Comparison of ENCODE assay signal across 20 cellular contexts in genomic region chr5:40494631-40495030, GRCh38.
DNase-seq lines count a peak whose midpoint lies in the region; ATAC-seq, FAIRE-seq and TF ChIP-seq lines count a peak whose summit lies in the region.
"Had no signal": no experiment of that assay in that cellular context is flagged by ENCODE, and none has a peak within 500 bp of the region (broad histone marks: within the 10 kb centered on the region; RNA-seq: fewer than 3 reads in every experiment).

No MANE protein-coding gene starts in this region.

- POLR2A ChIA-PET in H1 (lab: Charles Lee; ENCODE audit: partially characterized antibody) = no interaction called here

- TF ChIP-seq RAD21 in H1 (IDR thresholded peaks at IDR 0.05 in 1 of 2, conservative IDR thresholded peaks at IDR 0.05 in 1 of 2; ENCODE audit: low read depth in 2 of 2, low read length in 2 of 2) = no peak

- no peak overlapping the region for H3K4me3 Mint-ChIP-seq in activated T-cell treated with anti-CD3 and anti-CD28 coated beads, Interleukin-2, amount 50 U/mL, for 24 hours
- no peak overlapping the region for H3K4me3 Mint-ChIP-seq in activated T-cell treated with anti-CD3 and anti-CD28 coated beads, Interleukin-2, amount 50 U/mL, for 4 hours
- H3K4me3 Mint-ChIP-seq in natural killer cell treated with Interleukin-12 subunit alpha and Interleukin-12 subunit beta and Interleukin-15 and Interleukin-18, amount 100 ng/mL, for 72 hours = no peak overlapping the region
- H3K4me3 Mint-ChIP-seq: B cell; CD8-positive, alpha-beta T cell; HFFc6 had no signal

- H3K18ac ChIP-seq in H1 (ENCODE audit: extremely low read depth, low read length) = no peak overlapping the region

- H3K9ac ChIP-seq in BLaER1 treated with 17β-estradiol and CSF1 and Interleukin-3, amounts not matched to agents 10 nM and 100 nM = no peak overlapping the region; a peak in 1 of 22 replicates
- H3K9ac ChIP-seq in DND-41 (ENCODE audit: low read depth, low read length) (no peak overlapping the region), H1 (replicated peaks in 1 of 4; ENCODE audit: extremely low read depth in 1 of 4, low read depth in 3 of 4, low read length in 3 of 4) (no peak overlapping the region)

- no peak overlapping the region for H4K8ac ChIP-seq in H1 (ENCODE audit: extremely low read depth, insufficient read depth, low read length)

- peak overlapping the region in 6 of 11 experiments; percentile 12 to 66 (median 45); a peak in 10 of 22 replicates for H3K4me2 ChIP-seq in BLaER1 treated with 17β-estradiol and CSF1 and Interleukin-3, amounts not matched to agents 10 nM and 100 nM
- no peak overlapping the region for H3K4me2 ChIP-seq in DND-41 (ENCODE audit: insufficient read depth, low read length)
- no peak overlapping the region for H3K4me2 ChIP-seq in H1 (ENCODE audit: insufficient read depth in 1 of 2, low read depth in 2 of 2, low read length in 2 of 2)

- CTCF ChIA-PET in H1 (lab: Charles Lee; ENCODE audit: partially characterized antibody) = no interaction called here

- H4K20me1 ChIP-seq in BLaER1 treated with 17β-estradiol and CSF1 and Interleukin-3, amounts not matched to agents 10 nM and 100 nM = no peaks in the 10 kb centered on the region
- H4K20me1 ChIP-seq in DND-41 (ENCODE audit: insufficient read depth, low read length) (no peaks in the 10 kb centered on the region), H1 (replicated peaks in 1 of 2; ENCODE audit: control insufficient read depth in 1 of 2, insufficient read depth in 2 of 2, low read length in 2 of 2) (no peaks in the 10 kb centered on the region)

- H3K36me3 Mint-ChIP-seq in activated T-cell treated with anti-CD3 and anti-CD28 coated beads, Interleukin-2, amount 50 U/mL, for 24 hours (ENCODE audit: low read depth) = peaks cover 2% of the 10 kb centered on the region
- H3K36me3 Mint-ChIP-seq in activated T-cell treated with anti-CD3 and anti-CD28 coated beads, Interleukin-2, amount 50 U/mL, for 4 hours (ENCODE audit: insufficient read depth) = no peaks in the 10 kb centered on the region
- H3K36me3 Mint-ChIP-seq in natural killer cell treated with Interleukin-12 subunit alpha and Interleukin-12 subunit beta and Interleukin-15 and Interleukin-18, amount 100 ng/mL, for 72 hours = peaks cover 15% of the 10 kb centered on the region
- H3K36me3 Mint-ChIP-seq: CD8-positive, alpha-beta T cell had no signal

- peaks cover 28 to 87% (median 38%) of the 10 kb centered on the region in 10 experiments for H3K4me1 ChIP-seq in BLaER1 treated with 17β-estradiol and CSF1 and Interleukin-3, amounts not matched to agents 10 nM and 100 nM
- H3K4me1 ChIP-seq in DND-41 (ENCODE audit: insufficient read depth, low read length) (peaks cover 11% of the 10 kb centered on the region), H1 (replicated peaks in 1 of 4; ENCODE audit: control insufficient read depth in 3 of 4, insufficient read depth in 4 of 4, low read length in 3 of 4) (peaks cover 2 to 3% (median 2%) of the 10 kb centered on the region in 4 experiments; a peak in 4 of 7 replicates), ovary (ENCODE audit: insufficient read depth) (no peaks in the 10 kb centered on the region)

- H4K91ac ChIP-seq in H1 (replicated peaks; ENCODE audit: insufficient read length, low read length) = no peak overlapping the region

- no peak overlapping the region for H2BK15ac ChIP-seq in H1 (ENCODE audit: low read length)

- DNase-seq in activated T-cell treated with anti-CD3 and anti-CD28 coated beads, Interleukin-2, amount 50 U/mL, for 24 hours = no peak
- no peak for DNase-seq in activated T-cell treated with anti-CD3 and anti-CD28 coated beads, Interleukin-2, amount 50 U/mL, for 4 hours
- DNase-seq in DND-41 (no peak), H1 (ENCODE audit: low read depth in 1 of 2, low spot score in 2 of 2) (no peak), ovary (no peak)
- DNase-seq in natural killer cell treated with Interleukin-12 subunit alpha and Interleukin-12 subunit beta and Interleukin-15 and Interleukin-18, amount 100 ng/mL, for 72 hours (ENCODE audit: low spot score) = no peak
- DNase-seq: CD8-positive, alpha-beta T cell; COR-L47; DMS153; DMS79 treated with DMSO at 0.1 percent for 48 hours; GDM1; HCEC 1CT; HFFc6 had no signal

- H2BK20ac ChIP-seq in H1 (ENCODE audit: low read length) = no peak overlapping the region

- no peak for FAIRE-seq in H1 (lab: Jason Lieb, UNC)
- FAIRE-seq: A204.1, D721Med, GM19239, HepG2 had no signal

- no peak overlapping the region for H4K5ac ChIP-seq in H1 (ENCODE audit: insufficient read length, low read depth, low read length)

- H3K79me1 ChIP-seq in H1 (ENCODE audit: low read depth, low read length) = no peaks in the 10 kb centered on the region

- H3K4me1 Mint-ChIP-seq in activated T-cell treated with anti-CD3 and anti-CD28 coated beads, Interleukin-2, amount 50 U/mL, for 24 hours (ENCODE audit: low read depth) = peaks cover 57% of the 10 kb centered on the region
- peaks cover 28% of the 10 kb centered on the region for H3K4me1 Mint-ChIP-seq in activated T-cell treated with anti-CD3 and anti-CD28 coated beads, Interleukin-2, amount 50 U/mL, for 4 hours (ENCODE audit: low read depth)
- H3K4me1 Mint-ChIP-seq in natural killer cell treated with Interleukin-12 subunit alpha and Interleukin-12 subunit beta and Interleukin-15 and Interleukin-18, amount 100 ng/mL, for 72 hours (ENCODE audit: low read depth in 2 of 2) = peaks cover 27 to 29% of the 10 kb centered on the region in 2 donors

- no peak overlapping the region for H3K14ac ChIP-seq in H1 (ENCODE audit: insufficient read length)

- no peak for TF ChIP-seq CTCF in DND-41 (IDR thresholded peaks at IDR 0.05; ENCODE audit: borderline replicate concordance, extremely low read depth, low read length, poor library complexity, severe bottlenecking)
- TF ChIP-seq CTCF in H1 (IDR thresholded peaks at IDR 0.05; ENCODE audit: control extremely low read depth in 1 of 3, insufficient read depth in 1 of 3, low read depth in 1 of 3, low read length in 3 of 3) = no peak
- TF ChIP-seq CTCF in ovary (IDR thresholded peaks at IDR 0.05) = no peak

- H3K36me3 ChIP-seq in BLaER1 treated with 17β-estradiol and CSF1 and Interleukin-3, amounts not matched to agents 10 nM and 100 nM = peaks cover 0 to 4% (median 0%) of the 10 kb centered on the region in 11 experiments; a peak in 1 of 22 replicates
- no peaks in the 10 kb centered on the region for H3K36me3 ChIP-seq in DND-41 (ENCODE audit: insufficient read depth, low read length)
- H3K36me3 ChIP-seq in H1 (ENCODE audit: control insufficient read depth in 2 of 4, insufficient read depth in 4 of 4, low read length in 3 of 4) = no peaks in the 10 kb centered on the region
- no peaks in the 10 kb centered on the region for H3K36me3 ChIP-seq in ovary

- H3K23me2 ChIP-seq in H1 (ENCODE audit: low read depth, low read length) = no peaks in the 10 kb centered on the region

- H3K9me3 ChIP-seq in BLaER1 treated with 17β-estradiol and CSF1 and Interleukin-3, amounts not matched to agents 10 nM and 100 nM (replicated peaks in 1 of 11) = peaks cover 0 to 28% (median 19%) of the 10 kb centered on the region in 11 experiments; a peak in 18 of 22 replicates
- H3K9me3 ChIP-seq in DND-41 (ENCODE audit: insufficient read depth, low read length, severe bottlenecking) (peaks cover 2% of the 10 kb centered on the region), H1 (ENCODE audit: insufficient read depth in 2 of 2, low read depth in 1 of 2, low read length in 1 of 2) (no peaks in the 10 kb centered on the region), ovary (no peaks in the 10 kb centered on the region)

- WGBS in H1 (ENCODE audit: extremely low coverage in 1 of 2, insufficient coverage in 1 of 2, insufficient read length in 1 of 2, insufficient replicate concordance in 2 of 2, low coverage in 1 of 2, low lambda C conversion rate in 2 of 2, missing lambda C conversion rate in 1 of 2), 2 experiments = 87% methylated on average over 4 of the region's 4 CpGs; no CpG with 5 or more reads in 1 of the 2 experiments
- 85 to 90% (median 85%) methylated on average over 4 of the region's 4 CpGs for WGBS in ovary, 3 donors

- intact Hi-C loops in ovary (cut with DNase I) = no loop called here

- no peak for TF ChIP-seq EP300 in H1 (IDR thresholded peaks at IDR 0.05; ENCODE audit: borderline replicate concordance in 1 of 2, low read depth in 2 of 2, low read length in 2 of 2)
- no peak for TF ChIP-seq EP300 in ovary (IDR thresholded peaks at IDR 0.05)

- H2AFZ ChIP-seq in DND-41 (ENCODE audit: low read depth, low read length) (0 out of 2 replicates have a peak overlapping the region, but pooled peaks have one; percentile 34), H1 (ENCODE audit: low read length) (no peak overlapping the region)

- no peak overlapping the region for H3K23ac ChIP-seq in H1 (ENCODE audit: insufficient read length)

- H3K27ac ChIP-seq in BLaER1 treated with 17β-estradiol and CSF1 and Interleukin-3, amounts not matched to agents 10 nM and 100 nM = peak overlapping the region in 4 of 11 experiments; percentile 20 to 57 (median 34); a peak in 8 of 22 replicates
- H3K27ac ChIP-seq in DND-41 (ENCODE audit: low read length) (no peak overlapping the region), H1 (ENCODE audit: low read depth, low read length) (no peak overlapping the region), ovary (no peak overlapping the region)
- H3K27ac ChIP-seq: C4-2B had no signal

- H3K56ac ChIP-seq in H1 (replicated peaks; ENCODE audit: insufficient read length, low read depth, low read length) = no peak overlapping the region

- no peaks in the 10 kb centered on the region for H3K27me3 ChIP-seq in BLaER1 treated with 17β-estradiol and CSF1 and Interleukin-3, amounts not matched to agents 10 nM and 100 nM
- H3K27me3 ChIP-seq in DND-41 (ENCODE audit: insufficient read depth, low read length, poor library complexity) = no peaks in the 10 kb centered on the region
- no peaks in the 10 kb centered on the region for H3K27me3 ChIP-seq in H1 (replicated peaks in 1 of 4; ENCODE audit: control insufficient read depth in 3 of 4, extremely low read depth in 1 of 4, insufficient read depth in 3 of 4, low read length in 3 of 4)
- H3K27me3 ChIP-seq in ovary = no peaks in the 10 kb centered on the region

- ATAC-seq in activated T-cell treated with anti-CD3 and anti-CD28 coated beads, Interleukin-2, amount 50 U/mL, for 4 hours = no peak
- no peak for ATAC-seq in DND-41 (ENCODE audit: insufficient read depth, low read depth)
- no peak for ATAC-seq in natural killer cell treated with Interleukin-12 subunit alpha and Interleukin-12 subunit beta and Interleukin-15 and Interleukin-18, amount 100 ng/mL, for 72 hours
- ATAC-seq: CD8-positive, alpha-beta T cell; HepG2 had no signal

- H3K79me2 ChIP-seq in DND-41 (ENCODE audit: insufficient read depth, low read length) (no peaks in the 10 kb centered on the region), H1 (ENCODE audit: control insufficient read depth in 1 of 2, insufficient read depth in 2 of 2, low read length in 2 of 2) (no peaks in the 10 kb centered on the region)

- H2BK12ac ChIP-seq in H1 (ENCODE audit: low read depth, low read length) = no peak overlapping the region

- no peak overlapping the region for H2BK120ac ChIP-seq in H1 (replicated peaks; ENCODE audit: low read depth, low read length)

- H3K4ac ChIP-seq in H1 (replicated peaks; ENCODE audit: insufficient read length, low read depth, low read length) = no peak overlapping the region

- no peak overlapping the region for H2BK5ac ChIP-seq in H1 (ENCODE audit: low read depth, low read length)

- no peak for TF ChIP-seq POLR2A in H1 (IDR thresholded peaks at IDR 0.05; ENCODE audit: control extremely low read depth in 1 of 2, low read depth in 2 of 2, low read length in 2 of 2)
- no peak for TF ChIP-seq POLR2A in ovary (IDR thresholded peaks at IDR 0.05)

- H3K27me3 Mint-ChIP-seq in activated T-cell treated with anti-CD3 and anti-CD28 coated beads, Interleukin-2, amount 50 U/mL, for 24 hours = no peaks in the 10 kb centered on the region
- no peaks in the 10 kb centered on the region for H3K27me3 Mint-ChIP-seq in activated T-cell treated with anti-CD3 and anti-CD28 coated beads, Interleukin-2, amount 50 U/mL, for 4 hours (ENCODE audit: low read depth)
- H3K27me3 Mint-ChIP-seq in natural killer cell treated with Interleukin-12 subunit alpha and Interleukin-12 subunit beta and Interleukin-15 and Interleukin-18, amount 100 ng/mL, for 72 hours = no peaks in the 10 kb centered on the region
- H3K27me3 Mint-ChIP-seq: B cell had no signal

- H3K27ac Mint-ChIP-seq in activated T-cell treated with anti-CD3 and anti-CD28 coated beads, Interleukin-2, amount 50 U/mL, for 24 hours = peak overlapping the region; percentile 61
- peak overlapping the region in 1 of 2 donors; percentile 35 for H3K27ac Mint-ChIP-seq in natural killer cell treated with Interleukin-12 subunit alpha and Interleukin-12 subunit beta and Interleukin-15 and Interleukin-18, amount 100 ng/mL, for 72 hours
- H3K27ac Mint-ChIP-seq: B cell; CD8-positive, alpha-beta T cell had no signal

- no peak overlapping the region for H3K4me3 ChIP-seq in BLaER1 treated with 17β-estradiol and CSF1 and Interleukin-3, amounts not matched to agents 10 nM and 100 nM
- H3K4me3 ChIP-seq in DND-41 (ENCODE audit: low read depth in 1 of 2, low read length in 2 of 2) (no peak overlapping the region), H1 (ENCODE audit: extremely low read depth in 1 of 4, insufficient read depth in 2 of 4, low read depth in 3 of 4, low read length in 4 of 4) (no peak overlapping the region), ovary (no peak overlapping the region)

- peaks cover 10% of the 10 kb centered on the region for H3K9me3 Mint-ChIP-seq in activated T-cell treated with anti-CD3 and anti-CD28 coated beads, Interleukin-2, amount 50 U/mL, for 24 hours
- H3K9me3 Mint-ChIP-seq in activated T-cell treated with anti-CD3 and anti-CD28 coated beads, Interleukin-2, amount 50 U/mL, for 4 hours = no peaks in the 10 kb centered on the region
- peaks cover 5% of the 10 kb centered on the region for H3K9me3 Mint-ChIP-seq in natural killer cell treated with Interleukin-12 subunit alpha and Interleukin-12 subunit beta and Interleukin-15 and Interleukin-18, amount 100 ng/mL, for 72 hours
- H3K9me3 Mint-ChIP-seq: CD8-positive, alpha-beta T cell; HFFc6 had no signal

- H2AK5ac ChIP-seq in H1 (ENCODE audit: low read depth, low read length) = 0 out of 2 replicates have a peak overlapping the region, but pooled peaks have one; percentile 8

Comparison
In these comparisons a context has a peak if more than half of its experiments do, and no peak if none do; other contexts are left out.
1. H3K4me2 ChIP-seq: peak in BLaER1 treated with 17β-estradiol and CSF1 and Interleukin-3, amounts not matched to agents 10 nM and 100 nM (6 of 11); none in DND-41 (single experiment) and H1 (0 of 2).